ENCODE assay signal across 1 cellular context in the genomic region with DNA sequence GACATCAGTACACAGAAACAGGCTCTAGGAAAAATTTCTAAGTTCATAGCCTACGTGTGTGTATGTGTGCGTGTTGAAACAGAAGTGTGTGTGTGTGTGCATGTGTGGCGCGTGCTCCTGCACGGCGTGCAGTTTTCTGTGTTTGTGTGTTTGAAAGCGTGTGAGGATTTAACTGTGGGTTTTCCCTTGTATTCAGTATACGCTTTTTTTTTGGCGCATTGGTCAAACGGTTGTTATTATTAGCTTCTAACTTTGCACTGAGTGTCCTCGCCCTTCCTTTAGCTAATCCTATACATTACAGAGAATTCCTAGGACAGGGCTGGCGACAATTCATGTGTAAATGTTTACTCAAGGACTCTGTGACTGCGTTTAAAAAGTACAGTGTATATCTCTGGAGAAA.
TF ChIP-seq lines count a peak whose summit lies in the region.

No MANE protein-coding gene starts in this region.

TF ChIP-seq in HepG2, 621 proteins besides CTCF, POLR2A, EP300 and RAD21 (continued from another document and continues in another):
- TF ChIP-seq ZNF460 (CRISPR knock-in tag; IDR thresholded peaks at IDR 0.05; ENCODE audit: borderline replicate concordance) (no peak), MED1 (CRISPR knock-in tag; IDR thresholded peaks at IDR 0.05) (peak; percentile 50), ETV5 (CRISPR knock-in tag; IDR thresholded peaks at IDR 0.05; ENCODE audit: borderline replicate concordance) (no peak), TEAD3 (CRISPR knock-in tag; optimal IDR thresholded peaks at IDR 0.05; ENCODE audit: borderline replicate concordance) (no peak), ZMYM2 (CRISPR knock-in tag; IDR thresholded peaks at IDR 0.05) (no peak), HCFC1 (IDR thresholded peaks at IDR 0.05; ENCODE audit: low read depth, low read length) (no peak), GATAD2A (CRISPR knock-in tag; IDR thresholded peaks at IDR 0.05) (peak; percentile 45; the same call in 1 of the 2 replicates), NKX3-1 (CRISPR knock-in tag; IDR thresholded peaks at IDR 0.05) (no peak), ZFP90 (CRISPR knock-in tag; IDR thresholded peaks at IDR 0.05; ENCODE audit: borderline replicate concordance) (no peak), PITX1 (CRISPR knock-in tag; IDR thresholded peaks at IDR 0.05) (peak; percentile 72), ZNF282 (IDR thresholded peaks at IDR 0.05; ENCODE audit: partially characterized antibody) (no peak), FOXJ3 (CRISPR knock-in tag; IDR thresholded peaks at IDR 0.05; ENCODE audit: borderline replicate concordance) (no peak), ESRRA (CRISPR knock-in tag; IDR thresholded peaks at IDR 0.05; ENCODE audit: low read depth) (no peak), ZFP36L2 (CRISPR knock-in tag; IDR thresholded peaks at IDR 0.05) (no peak), ZBTB20 (CRISPR knock-in tag; IDR thresholded peaks at IDR 0.05; ENCODE audit: borderline replicate concordance, low read depth) (peak; percentile 99), PHF21A (CRISPR knock-in tag; IDR thresholded peaks at IDR 0.05) (peak; percentile 63), PRPF4 (IDR thresholded peaks at IDR 0.05; ENCODE audit: low read depth, low read length, poor library complexity, severe bottlenecking) (no peak), ZBTB39 (CRISPR knock-in tag; IDR thresholded peaks at IDR 0.05) (no peak), GZF1 (CRISPR knock-in tag; IDR thresholded peaks at IDR 0.05) (no peak), ARHGAP35 (CRISPR knock-in tag; IDR thresholded peaks at IDR 0.05; ENCODE audit: borderline replicate concordance) (no peak), MNT (IDR thresholded peaks at IDR 0.05) (no peak), ZFY (CRISPR knock-in tag; IDR thresholded peaks at IDR 0.05) (no peak), BCL6 (CRISPR knock-in tag; IDR thresholded peaks at IDR 0.05) (peak; percentile 64; the same call in 1 of the 2 replicates), TOE1 (CRISPR knock-in tag; IDR thresholded peaks at IDR 0.05) (no peak), RXRB (CRISPR knock-in tag; IDR thresholded peaks at IDR 0.05; ENCODE audit: borderline replicate concordance) (peak; percentile 32; the same call in 1 of the 2 replicates), ZNF383 (CRISPR knock-in tag; IDR thresholded peaks at IDR 0.05; ENCODE audit: borderline replicate concordance) (no peak), NCOA5 (CRISPR knock-in tag; IDR thresholded peaks at IDR 0.05) (no peak), NONO (IDR thresholded peaks at IDR 0.05) (no peak), NONO (CRISPR knock-in tag; conservative IDR thresholded peaks at IDR 0.05) (no peak), SNAI1 (CRISPR knock-in tag; IDR thresholded peaks at IDR 0.05; ENCODE audit: borderline replicate concordance) (no peak), ZZZ3 (CRISPR knock-in tag; IDR thresholded peaks at IDR 0.05; ENCODE audit: borderline replicate concordance) (no peak), STAG1 (CRISPR knock-in tag; IDR thresholded peaks at IDR 0.05) (no peak), MEF2D (CRISPR knock-in tag; IDR thresholded peaks at IDR 0.05) (0 out of 2 replicates have a peak, but pooled peaks have one; percentile 73), ZNF253 (CRISPR knock-in tag; IDR thresholded peaks at IDR 0.05; ENCODE audit: borderline replicate concordance) (no peak), ZFP82 (CRISPR knock-in tag; IDR thresholded peaks at IDR 0.05; ENCODE audit: borderline replicate concordance) (no peak), GMEB2 (CRISPR knock-in tag; IDR thresholded peaks at IDR 0.05; ENCODE audit: low read depth) (no peak), CREM (IDR thresholded peaks at IDR 0.05) (0 out of 2 replicates have a peak, but pooled peaks have one; percentile 23), CREM (CRISPR knock-in tag; IDR thresholded peaks at IDR 0.05) (no peak), ARNTL (CRISPR knock-in tag; IDR thresholded peaks at IDR 0.05) (no peak), FOXA1 (IDR thresholded peaks at IDR 0.05) (no peak), FOXA1 (CRISPR knock-in tag; IDR thresholded peaks at IDR 0.05) (peak; percentile 14; the same call in 1 of the 2 replicates), RCOR2 (CRISPR knock-in tag; IDR thresholded peaks at IDR 0.05) (no peak), ZGPAT (CRISPR knock-in tag; IDR thresholded peaks at IDR 0.05) (no peak), ARID2 (CRISPR knock-in tag; IDR thresholded peaks at IDR 0.05; ENCODE audit: borderline replicate concordance) (no peak), DNMT3B (CRISPR knock-in tag; conservative IDR thresholded peaks at IDR 0.05) (no peak)
- TF ChIP-seq, protein P1, sequence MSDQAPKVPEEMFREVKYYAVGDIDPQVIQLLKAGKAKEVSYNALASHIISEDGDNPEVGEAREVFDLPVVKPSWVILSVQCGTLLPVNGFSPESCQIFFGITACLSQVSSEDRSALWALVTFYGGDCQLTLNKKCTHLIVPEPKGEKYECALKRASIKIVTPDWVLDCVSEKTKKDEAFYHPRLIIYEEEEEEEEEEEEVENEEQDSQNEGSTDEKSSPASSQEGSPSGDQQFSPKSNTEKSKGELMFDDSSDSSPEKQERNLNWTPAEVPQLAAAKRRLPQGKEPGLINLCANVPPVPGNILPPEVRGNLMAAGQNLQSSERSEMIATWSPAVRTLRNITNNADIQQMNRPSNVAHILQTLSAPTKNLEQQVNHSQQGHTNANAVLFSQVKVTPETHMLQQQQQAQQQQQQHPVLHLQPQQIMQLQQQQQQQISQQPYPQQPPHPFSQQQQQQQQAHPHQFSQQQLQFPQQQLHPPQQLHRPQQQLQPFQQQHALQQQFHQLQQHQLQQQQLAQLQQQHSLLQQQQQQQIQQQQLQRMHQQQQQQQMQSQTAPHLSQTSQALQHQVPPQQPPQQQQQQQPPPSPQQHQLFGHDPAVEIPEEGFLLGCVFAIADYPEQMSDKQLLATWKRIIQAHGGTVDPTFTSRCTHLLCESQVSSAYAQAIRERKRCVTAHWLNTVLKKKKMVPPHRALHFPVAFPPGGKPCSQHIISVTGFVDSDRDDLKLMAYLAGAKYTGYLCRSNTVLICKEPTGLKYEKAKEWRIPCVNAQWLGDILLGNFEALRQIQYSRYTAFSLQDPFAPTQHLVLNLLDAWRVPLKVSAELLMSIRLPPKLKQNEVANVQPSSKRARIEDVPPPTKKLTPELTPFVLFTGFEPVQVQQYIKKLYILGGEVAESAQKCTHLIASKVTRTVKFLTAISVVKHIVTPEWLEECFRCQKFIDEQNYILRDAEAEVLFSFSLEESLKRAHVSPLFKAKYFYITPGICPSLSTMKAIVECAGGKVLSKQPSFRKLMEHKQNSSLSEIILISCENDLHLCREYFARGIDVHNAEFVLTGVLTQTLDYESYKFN (CRISPR knock-in tag; conservative IDR thresholded peaks at IDR 0.05) = peak; percentile 62
- TF ChIP-seq, protein P2, sequence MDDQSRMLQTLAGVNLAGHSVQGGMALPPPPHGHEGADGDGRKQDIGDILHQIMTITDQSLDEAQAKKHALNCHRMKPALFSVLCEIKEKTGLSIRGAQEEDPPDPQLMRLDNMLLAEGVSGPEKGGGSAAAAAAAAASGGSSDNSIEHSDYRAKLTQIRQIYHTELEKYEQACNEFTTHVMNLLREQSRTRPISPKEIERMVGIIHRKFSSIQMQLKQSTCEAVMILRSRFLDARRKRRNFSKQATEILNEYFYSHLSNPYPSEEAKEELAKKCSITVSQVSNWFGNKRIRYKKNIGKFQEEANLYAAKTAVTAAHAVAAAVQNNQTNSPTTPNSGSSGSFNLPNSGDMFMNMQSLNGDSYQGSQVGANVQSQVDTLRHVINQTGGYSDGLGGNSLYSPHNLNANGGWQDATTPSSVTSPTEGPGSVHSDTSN (CRISPR knock-in tag; IDR thresholded peaks at IDR 0.05; ENCODE audit: borderline replicate concordance) = no peak
- TF ChIP-seq, protein P3, sequence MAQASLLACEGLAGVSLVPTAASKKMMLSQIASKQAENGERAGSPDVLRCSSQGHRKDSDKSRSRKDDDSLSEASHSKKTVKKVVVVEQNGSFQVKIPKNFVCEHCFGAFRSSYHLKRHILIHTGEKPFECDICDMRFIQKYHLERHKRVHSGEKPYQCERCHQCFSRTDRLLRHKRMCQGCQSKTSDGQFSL (CRISPR knock-in tag; IDR thresholded peaks at IDR 0.05) = no peak
- TF ChIP-seq, protein P4, sequence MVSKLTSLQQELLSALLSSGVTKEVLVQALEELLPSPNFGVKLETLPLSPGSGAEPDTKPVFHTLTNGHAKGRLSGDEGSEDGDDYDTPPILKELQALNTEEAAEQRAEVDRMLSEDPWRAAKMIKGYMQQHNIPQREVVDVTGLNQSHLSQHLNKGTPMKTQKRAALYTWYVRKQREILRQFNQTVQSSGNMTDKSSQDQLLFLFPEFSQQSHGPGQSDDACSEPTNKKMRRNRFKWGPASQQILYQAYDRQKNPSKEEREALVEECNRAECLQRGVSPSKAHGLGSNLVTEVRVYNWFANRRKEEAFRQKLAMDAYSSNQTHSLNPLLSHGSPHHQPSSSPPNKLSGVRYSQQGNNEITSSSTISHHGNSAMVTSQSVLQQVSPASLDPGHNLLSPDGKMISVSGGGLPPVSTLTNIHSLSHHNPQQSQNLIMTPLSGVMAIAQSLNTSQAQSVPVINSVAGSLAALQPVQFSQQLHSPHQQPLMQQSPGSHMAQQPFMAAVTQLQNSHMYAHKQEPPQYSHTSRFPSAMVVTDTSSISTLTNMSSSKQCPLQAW (CRISPR knock-in tag; IDR thresholded peaks at IDR 0.05) = 0 out of 2 replicates have a peak, but pooled peaks have one; percentile 21
- TF ChIP-seq, protein P5, sequence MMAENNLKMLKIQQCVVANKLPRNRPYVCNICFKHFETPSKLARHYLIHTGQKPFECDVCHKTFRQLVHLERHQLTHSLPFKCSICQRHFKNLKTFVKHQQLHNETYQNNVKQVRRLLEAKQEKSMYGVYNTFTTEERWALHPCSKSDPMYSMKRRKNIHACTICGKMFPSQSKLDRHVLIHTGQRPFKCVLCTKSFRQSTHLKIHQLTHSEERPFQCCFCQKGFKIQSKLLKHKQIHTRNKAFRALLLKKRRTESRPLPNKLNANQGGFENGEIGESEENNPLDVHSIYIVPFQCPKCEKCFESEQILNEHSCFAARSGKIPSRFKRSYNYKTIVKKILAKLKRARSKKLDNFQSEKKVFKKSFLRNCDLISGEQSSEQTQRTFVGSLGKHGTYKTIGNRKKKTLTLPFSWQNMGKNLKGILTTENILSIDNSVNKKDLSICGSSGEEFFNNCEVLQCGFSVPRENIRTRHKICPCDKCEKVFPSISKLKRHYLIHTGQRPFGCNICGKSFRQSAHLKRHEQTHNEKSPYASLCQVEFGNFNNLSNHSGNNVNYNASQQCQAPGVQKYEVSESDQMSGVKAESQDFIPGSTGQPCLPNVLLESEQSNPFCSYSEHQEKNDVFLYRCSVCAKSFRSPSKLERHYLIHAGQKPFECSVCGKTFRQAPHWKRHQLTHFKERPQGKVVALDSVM (CRISPR knock-in tag; IDR thresholded peaks at IDR 0.05) = no peak
- TF ChIP-seq, protein P6, sequence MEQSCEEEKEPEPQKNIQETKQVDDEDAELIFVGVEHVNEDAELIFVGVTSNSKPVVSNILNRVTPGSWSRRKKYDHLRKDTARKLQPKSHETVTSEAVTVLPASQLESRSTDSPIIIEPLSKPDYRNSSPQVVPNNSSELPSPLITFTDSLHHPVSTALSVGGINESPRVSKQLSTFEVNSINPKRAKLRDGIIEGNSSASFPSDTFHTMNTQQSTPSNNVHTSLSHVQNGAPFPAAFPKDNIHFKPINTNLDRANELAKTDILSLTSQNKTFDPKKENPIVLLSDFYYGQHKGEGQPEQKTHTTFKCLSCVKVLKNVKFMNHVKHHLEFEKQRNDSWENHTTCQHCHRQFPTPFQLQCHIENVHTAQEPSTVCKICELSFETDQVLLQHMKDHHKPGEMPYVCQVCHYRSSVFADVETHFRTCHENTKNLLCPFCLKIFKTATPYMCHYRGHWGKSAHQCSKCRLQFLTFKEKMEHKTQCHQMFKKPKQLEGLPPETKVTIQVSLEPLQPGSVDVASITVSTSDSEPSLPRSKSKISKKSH (CRISPR knock-in tag; IDR thresholded peaks at IDR 0.05; ENCODE audit: borderline replicate concordance) = no peak
